Comparison of ENCODE assay signal across 11 cellular contexts in the genomic region with DNA sequence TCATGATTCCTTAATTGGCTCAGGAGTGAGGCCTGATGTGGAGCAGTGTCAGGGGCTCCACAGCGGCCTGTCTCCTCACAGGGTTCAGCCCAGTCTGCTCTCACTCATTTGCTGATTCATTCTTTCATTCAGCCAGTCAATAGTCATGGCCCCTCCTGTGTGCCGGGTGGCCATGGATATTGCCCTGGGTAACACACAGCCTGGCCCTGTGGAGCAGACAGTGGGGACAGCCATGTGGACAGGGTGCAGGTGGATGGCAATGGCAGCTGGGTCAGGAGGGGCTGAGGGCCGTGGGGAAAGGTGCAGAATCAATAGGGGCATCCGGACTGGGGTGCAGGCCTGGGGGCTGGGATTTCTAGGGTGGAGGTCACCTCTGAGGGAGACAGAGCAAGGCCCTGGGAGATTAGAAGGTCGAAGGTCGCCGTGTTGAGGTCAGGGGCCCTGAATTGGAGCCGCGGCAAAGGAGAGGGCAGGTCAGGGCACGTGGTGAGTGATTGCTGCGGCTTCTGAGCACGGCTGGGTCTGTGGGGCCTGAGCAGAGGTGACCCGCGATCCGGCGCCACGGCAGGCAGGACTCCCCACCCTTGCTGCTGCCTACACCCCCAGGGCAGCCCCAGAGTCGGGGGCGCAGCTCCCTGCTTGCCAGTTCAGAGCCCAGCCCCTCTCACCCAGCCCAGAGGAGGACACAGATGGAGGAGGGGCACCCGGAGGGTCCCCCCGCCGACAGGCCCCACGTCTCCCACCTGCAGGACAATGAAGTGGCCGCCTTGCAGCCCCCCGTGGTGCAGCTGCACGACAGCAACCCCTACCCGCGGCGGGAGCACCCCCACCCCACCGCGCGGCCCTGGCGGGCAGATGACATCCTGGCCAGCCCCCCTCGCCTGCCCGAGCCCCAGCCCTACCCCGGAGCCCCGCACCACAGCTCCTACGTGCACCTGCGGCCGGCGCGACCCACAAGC. TPM values are rescaled to one million over a fixed set of nuclear protein-coding genes. Genes with fewer than 3 reads are reported as not detected.
DNase-seq lines count a peak whose midpoint lies in the region; ATAC-seq lines count a peak whose summit lies in the region.
"Had no signal": no experiment of that assay in that cellular context is flagged by ENCODE, and none has a peak within 500 bp of the region (broad histone marks: within the 10 kb centered on the region; RNA-seq: fewer than 3 reads in every experiment).

No MANE protein-coding gene starts in this region.

- peak; percentile 2 for DNase-seq in NCI-H748 (lab: John Stamatoyannopoulos, UW; ENCODE audit: unreplicated experiment)
- no peak for DNase-seq in NCI-H748 treated with DMSO at 0.1 percent for 48 hours (lab: John Stamatoyannopoulos, UW)
- DNase-seq in SW480 (ENCODE audit: low spot score): peak; percentile 18
- peak; percentile 17 for DNase-seq in left cardiac atrium
- DNase-seq in sciatic nerve (ENCODE audit: low spot score): peak; percentile 57
- DNase-seq in C1 segment of cervical spinal cord (lab: John Stamatoyannopoulos, UW): no peak
- no peak for DNase-seq in A172 (ENCODE audit: low spot score)
- DNase-seq: MG63, NCI-H345, small intestine had no signal

- intact Hi-C loops in left cardiac atrium (cut with DNase I) (no loop called here), sciatic nerve (cut with DNase I) (no loop called here)

- no peak for ATAC-seq in left cardiac atrium
- ATAC-seq in sciatic nerve: no peak
- no peak for ATAC-seq in GM18511 (IDR thresholded peaks at IDR 0.05; ENCODE audit: unreplicated experiment)

RNA-seq across cellular contexts. Expression of gene SLC19A1, which starts 33.4 kb away (rescaled TPM):
- total RNA-seq in left cardiac atrium (1 to 10 TPM; 5.4 to 8.6 TPM), sciatic nerve (10.2 TPM)
- 21.2 and 22.3 TPM in 2 replicates for total RNA-seq in A172 (2014; rRNA removed; shearing (Covaris generic))

Comparison
In these comparisons a context has a peak if more than half of its experiments do, and no peak if none do; other contexts are left out.
1. DNase-seq: peak in NCI-H748 (single experiment), SW480 (single experiment), left cardiac atrium (single experiment) and sciatic nerve (single experiment); none in NCI-H748 treated with DMSO at 0.1 percent for 48 hours (single experiment), C1 segment of cervical spinal cord (0 of 14) and A172 (single experiment).